In genomic region chr4:124943938-124944337, GRCh38 we compare ENCODE assay signal across 1 cellular context.
TF ChIP-seq lines count a peak whose summit lies in the region.

No MANE protein-coding gene starts in this region.

TF ChIP-seq in GM12878, 131 proteins besides CTCF, POLR2A, EP300 and RAD21 (continued from another document):
- TF ChIP-seq CUX1 (IDR thresholded peaks at IDR 0.05; ENCODE audit: insufficient replicate concordance, low read depth, low read length) = no peak
